Comparison of ENCODE assay signal across 7 cellular contexts in genomic region chr3:6066868-6067578, GRCh38.
DNase-seq lines count a peak whose midpoint lies in the region; ATAC-seq and TF ChIP-seq lines count a peak whose summit lies in the region.
"Not testable (repeated sequence)": the region's sequence is repeated elsewhere in the genome, so short reads cannot be mapped to it uniquely, and the experiment has no call there.

No MANE protein-coding gene starts in this region.

- H3K4me3 Mint-ChIP-seq in Caco-2 (ENCODE audit: unreplicated experiment) (peak overlapping the region; percentile 78), type B pancreatic cell (peak overlapping the region; percentile 63)
- not testable (repeated sequence) for H3K4me3 Mint-ChIP-seq in nephron progenitor cell

- peak overlapping the region; percentile 84 for H2AFZ ChIP-seq in PC-3 (ENCODE audit: low read length)
- H2AFZ ChIP-seq in hepatocyte: peak overlapping the region; percentile 43

- H3K9ac ChIP-seq in PC-3 (ENCODE audit: low read length): not testable (repeated sequence)

- not testable (repeated sequence) for BruUV-seq in Caco-2 (replicated peaks; lab: Mats Ljungman, UMichigan); PC-3 (replicated peaks; lab: Mats Ljungman, UMichigan)

- 16% methylated on average over 17 of the region's 17 CpGs for WGBS in hepatocyte (ENCODE audit: low lambda C conversion rate, missing lambda C conversion rate)

- ATAC-seq in PC-3: not testable (repeated sequence)

- not testable (repeated sequence) for H3K9me2 ChIP-seq in PC-3 (replicated peaks; ENCODE audit: low read length); hepatocyte (replicated peaks; ENCODE audit: insufficient read depth)

- H3K9me3 ChIP-seq in Caco-2; PC-3 (ENCODE audit: low read length); hepatocyte (ENCODE audit: low read depth): not testable (repeated sequence)

- intact Hi-C loops in Caco-2 (cut with micrococcal nuclease; ENCODE audit: unreplicated experiment); PC-3 (cut with micrococcal nuclease): not testable (repeated sequence)

- H3K27ac Mint-ChIP-seq in Caco-2 (ENCODE audit: unreplicated experiment): peak overlapping the region; percentile 81
- peak overlapping the region; percentile 61 for H3K27ac Mint-ChIP-seq in nephron progenitor cell
- H3K27ac Mint-ChIP-seq in type B pancreatic cell: peak overlapping the region; percentile 10

- TF ChIP-seq CTCF in Caco-2 (IDR thresholded peaks at IDR 0.05; ENCODE audit: insufficient read depth in 1 of 2, low read depth in 1 of 2, low read length in 1 of 2, severe bottlenecking in 1 of 2, unreplicated experiment in 1 of 2); PC-3 (conservative IDR thresholded peaks at IDR 0.05; ENCODE audit: low read depth, low read length); hepatocyte (IDR thresholded peaks at IDR 0.05; ENCODE audit: poor library complexity); nephron progenitor cell (IDR thresholded peaks at IDR 0.05); type B pancreatic cell (conservative IDR thresholded peaks at IDR 0.05): not testable (repeated sequence)

- H3K27ac ChIP-seq in PC-3 (ENCODE audit: low read length): not testable (repeated sequence)
- peak overlapping the region; percentile 27 for H3K27ac ChIP-seq in hepatocyte

- not testable (repeated sequence) for H3K9me3 Mint-ChIP-seq in Caco-2 (ENCODE audit: unreplicated experiment); nephron progenitor cell; type B pancreatic cell

- H3K79me2 ChIP-seq in PC-3 (ENCODE audit: low read length); hepatocyte: not testable (repeated sequence)

- H3K4me3 ChIP-seq in Caco-2 (ENCODE audit: low read depth, low read length) (peak overlapping the region; percentile 17), PC-3 (ENCODE audit: low read length) (peak overlapping the region; percentile 59), hepatocyte (peak overlapping the region; percentile 15)

- H3K36me3 Mint-ChIP-seq in Caco-2 (ENCODE audit: insufficient read depth, unreplicated experiment); nephron progenitor cell (ENCODE audit: low read depth); type B pancreatic cell: not testable (repeated sequence)

- peaks cover 16% of the 10 kb centered on the region for H3K4me1 ChIP-seq in Caco-2
- H3K4me1 ChIP-seq in PC-3 (ENCODE audit: insufficient read depth, low read length); hepatocyte (ENCODE audit: insufficient read depth): not testable (repeated sequence)

- CTCF ChIA-PET in Caco-2 (lab: Charles Lee); PC-3 (lab: Charles Lee): not testable (repeated sequence)

- not testable (repeated sequence) for H4K20me1 ChIP-seq in PC-3 (ENCODE audit: low read length); hepatocyte (ENCODE audit: insufficient read depth, poor library complexity, severe bottlenecking)

- H3K27me3 Mint-ChIP-seq in Caco-2 (ENCODE audit: insufficient read depth, unreplicated experiment); nephron progenitor cell (ENCODE audit: low read depth, poor library complexity); type B pancreatic cell: not testable (repeated sequence)

- H3K4me1 Mint-ChIP-seq in Caco-2 (ENCODE audit: low read depth, unreplicated experiment): peaks cover 15% of the 10 kb centered on the region
- not testable (repeated sequence) for H3K4me1 Mint-ChIP-seq in nephron progenitor cell; type B pancreatic cell (ENCODE audit: unreplicated experiment)

- H3F3A ChIP-seq in PC-3 (ENCODE audit: low read length, unreplicated experiment): not testable (repeated sequence)

- DNase-seq in Caco-2 (peak; percentile 58 to 75), hepatocyte (ENCODE audit: low spot score) (peak; percentile 9), left kidney (ENCODE audit: low read depth, low spot score) (peak; percentile 40), renal cortical epithelial cell (ENCODE audit: low read depth) (peak; percentile 11)
- DNase-seq in PC-3; nephron progenitor cell; type B pancreatic cell (ENCODE audit: extremely low spot score, unreplicated experiment): not testable (repeated sequence)

- H3K36me3 ChIP-seq in Caco-2 (ENCODE audit: control insufficient read depth, insufficient read depth, low read length); PC-3 (ENCODE audit: low read depth, low read length); hepatocyte (replicated peaks; ENCODE audit: insufficient read depth, low read depth): not testable (repeated sequence)

- not testable (repeated sequence) for H3K27me3 ChIP-seq in Caco-2 (replicated peaks; ENCODE audit: control insufficient read depth, insufficient read depth, low read length); PC-3 (ENCODE audit: low read length); hepatocyte

- H3K4me2 ChIP-seq in PC-3 (ENCODE audit: low read length) (peak overlapping the region; percentile 70), hepatocyte (peak overlapping the region; percentile 69)

- POLR2A ChIA-PET in Caco-2 (lab: Charles Lee): interaction anchor here (0.6 kb wide), 1 partner anchor 1574 kb away, joined by 5 read pairs; the partner anchor contains the start of gene ITPR1
- POLR2A ChIA-PET in PC-3 (lab: Charles Lee; ENCODE audit: unreplicated experiment): not testable (repeated sequence)

Comparison
In these comparisons a context has a peak if more than half of its experiments do, and no peak if none do; other contexts are left out.
1. H3K27ac Mint-ChIP-seq: peak in every context shown above with its lines; median percentile 81 in Caco-2; 61 in nephron progenitor cell; 10 in type B pancreatic cell.